Comparison of ENCODE assay signal across 8 cellular contexts in genomic region chr11:57667715-57668466, GRCh38. TPM values are rescaled to one million over a fixed set of nuclear protein-coding genes. Genes with fewer than 3 reads are reported as not detected.
DNase-seq lines count a peak whose midpoint lies in the region; ATAC-seq and TF ChIP-seq lines count a peak whose summit lies in the region.

Gene ZDHHC5 (plus strand): TSS chr11:57668114. CDS start chr11:57673091, 4,977 bp downstream.

- peak; percentile 22; the same call in 1 of the 2 replicates for TF ChIP-seq CTCF in WTC11 (IDR thresholded peaks at IDR 0.05)
- no peak for TF ChIP-seq CTCF in cardiac fibroblast (IDR thresholded peaks at IDR 0.05; ENCODE audit: low read depth, low read length)
- TF ChIP-seq CTCF in spleen (IDR thresholded peaks at IDR 0.05 in 8 of 11, conservative IDR thresholded peaks at IDR 0.05 in 3 of 11): peak in 9 of 11 experiments; percentile 27 to 85 (median 77)

- H3K36me3 Mint-ChIP-seq in WTC11 (peaks cover 18% of the 10 kb centered on the region), immature natural killer cell (peaks cover 0 to 5% (median 2%) of the 10 kb centered on the region in 3 donors)

- H3K9me3 ChIP-seq in spleen: no peaks in the 10 kb centered on the region

- H3K27ac Mint-ChIP-seq in WTC11 (peak within 1 kb of the TSS; percentile 100), immature natural killer cell (peak within 1 kb of the TSS; percentile 97 to 100 (median 100))

- POLR2A ChIA-PET in WTC11 (lab: Charles Lee): interaction anchor here (0.7 to 0.9 kb wide), 2 partner anchors 27 to 28 kb away, joined by 5 read pairs; no protein-coding TSS in a partner anchor

- TF ChIP-seq POLR2A in spleen (IDR thresholded peaks at IDR 0.05): peak in 1 of 3 donors; percentile 62

- peak; percentile 87 for ATAC-seq in GM18907 (IDR thresholded peaks at IDR 0.05; ENCODE audit: unreplicated experiment)
- ATAC-seq in HG03159 (IDR thresholded peaks at IDR 0.05; ENCODE audit: unreplicated experiment): peak; percentile 85
- ATAC-seq in WTC11: peak; percentile 87

- H3K4me1 Mint-ChIP-seq in WTC11 (peaks cover 19% of the 10 kb centered on the region), immature natural killer cell (peaks cover 41 to 53% of the 10 kb centered on the region in 2 donors)

- peak within 1 kb of the TSS; percentile 96 to 100 (median 98) for H3K27ac ChIP-seq in spleen

- peak within 1 kb of the TSS; percentile 99 for H3K4me3 Mint-ChIP-seq in WTC11
- H3K4me3 Mint-ChIP-seq in immature natural killer cell: peak within 1 kb of the TSS; percentile 89 to 94 (median 92)

- 0 to 1% (median 0%) methylated on average over 40 to 103 of the region's 103 CpGs for WGBS in spleen, 5 donors

- H3K27me3 Mint-ChIP-seq in WTC11 (ENCODE audit: low read depth) (no peaks in the 10 kb centered on the region), immature natural killer cell (ENCODE audit: low read depth in 3 of 3) (peaks cover 17 to 32% (median 25%) of the 10 kb centered on the region in 3 donors)

- intact Hi-C loops in spleen (cut with DNase I; ENCODE audit: low total_unique reads): loop anchor here (10.0 kb wide), 1 partner anchor 127 kb away; no protein-coding TSS in a partner anchor

- no peaks in the 10 kb centered on the region for H3K9me3 Mint-ChIP-seq in WTC11
- no peaks in the 10 kb centered on the region for H3K9me3 Mint-ChIP-seq in immature natural killer cell

- peaks cover 20 to 60% (median 46%) of the 10 kb centered on the region in 6 donors for H3K4me1 ChIP-seq in spleen

- peaks cover 0 to 22% (median 13%) of the 10 kb centered on the region in 6 donors for H3K36me3 ChIP-seq in spleen

- no peaks in the 10 kb centered on the region for H3K27me3 ChIP-seq in spleen (replicated peaks in 1 of 7)

- CTCF ChIA-PET in WTC11 (lab: Charles Lee): interaction anchor here (0.6 to 1.0 kb wide), 3 partner anchors 23 to 174 kb away, joined by 3 read pairs; partner anchors contain the start of gene BTBD18

- peak; percentile 99 for DNase-seq in AG08395 (ENCODE audit: low spot score)
- DNase-seq in NCI-H226: peak; percentile 99
- DNase-seq in WTC11 (ENCODE audit: low spot score): peak; percentile 99
- peak; percentile 100 for DNase-seq in cardiac fibroblast (ENCODE audit: low read depth in 2 of 2)
- peak; percentile 100 for DNase-seq in immature natural killer cell
- peak; percentile 100 for DNase-seq in spleen

- peak within 1 kb of the TSS; percentile 96 to 98 for H3K4me3 ChIP-seq in cardiac fibroblast (replicated peaks in 1 of 2; ENCODE audit: low read depth in 2 of 2, low read length in 2 of 2)
- H3K4me3 ChIP-seq in spleen: peak within 1 kb of the TSS; percentile 75 to 99 (median 88)

TF ChIP-seq in WTC11, 78 proteins besides CTCF, POLR2A, EP300 and RAD21 (continues in another document):
- TF ChIP-seq NFATC4 (CRISPR knock-in tag; IDR thresholded peaks at IDR 0.05) (no peak), ETV6 (CRISPR knock-in tag; IDR thresholded peaks at IDR 0.05) (peak; percentile 67; the same call in 1 of the 2 replicates), CREM (CRISPR knock-in tag; IDR thresholded peaks at IDR 0.05) (peak; percentile 59; the same call in 1 of the 2 replicates), TEAD1 (CRISPR knock-in tag; IDR thresholded peaks at IDR 0.05) (peak; percentile 49; the same call in 1 of the 2 replicates), GABPB1 (CRISPR knock-in tag; IDR thresholded peaks at IDR 0.05) (peak; percentile 60), PREB (CRISPR knock-in tag; IDR thresholded peaks at IDR 0.05; ENCODE audit: borderline replicate concordance) (no peak), ESRRA (CRISPR knock-in tag; IDR thresholded peaks at IDR 0.05; ENCODE audit: borderline replicate concordance) (peak; percentile 84), ZNF263 (CRISPR knock-in tag; IDR thresholded peaks at IDR 0.05; ENCODE audit: low read depth) (no peak), SMAD3 (CRISPR knock-in tag; IDR thresholded peaks at IDR 0.05; ENCODE audit: borderline replicate concordance) (0 out of 2 replicates have a peak, but pooled peaks have one; percentile 36), MAX (CRISPR knock-in tag; IDR thresholded peaks at IDR 0.05) (peak; percentile 66; the same call in 1 of the 2 replicates), E2F5 (CRISPR knock-in tag; IDR thresholded peaks at IDR 0.05) (peak; percentile 80; the same call in 1 of the 2 replicates), ZNF671 (CRISPR knock-in tag; IDR thresholded peaks at IDR 0.05) (no peak), NFYB (CRISPR knock-in tag; conservative IDR thresholded peaks at IDR 0.05; ENCODE audit: low read depth) (peak; percentile 71), PRDM15 (CRISPR knock-in tag; IDR thresholded peaks at IDR 0.05) (no peak), MYBL2 (CRISPR knock-in tag; IDR thresholded peaks at IDR 0.05) (0 out of 2 replicates have a peak, but pooled peaks have one; percentile 18), RELA (CRISPR knock-in tag; IDR thresholded peaks at IDR 0.05; ENCODE audit: borderline replicate concordance) (0 out of 2 replicates have a peak, but pooled peaks have one; percentile 50), KAT7 (CRISPR knock-in tag; IDR thresholded peaks at IDR 0.05; ENCODE audit: borderline replicate concordance) (peak; percentile 68; the same call in 1 of the 2 replicates), FOXK1 (CRISPR knock-in tag; IDR thresholded peaks at IDR 0.05) (peak; percentile 79; the same call in 1 of the 2 replicates), ATF1 (CRISPR knock-in tag; IDR thresholded peaks at IDR 0.05) (peak; percentile 85; the same call in 1 of the 2 replicates), ZMAT4 (CRISPR knock-in tag; IDR thresholded peaks at IDR 0.05) (no peak), FOXP1 (CRISPR knock-in tag; IDR thresholded peaks at IDR 0.05; ENCODE audit: borderline replicate concordance) (peak; percentile 20; the same call in 1 of the 2 replicates)

RNA-seq across cellular contexts. Expression of gene ZDHHC5, which starts in this region (rescaled TPM):
- total RNA-seq in WTC11 (2021) (49.3 to 51.6 TPM (median 50.5 TPM) in 3 replicates), spleen (10 to 100 TPM; 41.5 to 58.0 (median 51.2) TPM)
- polyA plus RNA-seq in immature natural killer cell (10 to 100 TPM; 19.0 to 46.8 (median 24.3) TPM), spleen (10 to 100 TPM; 14.0 to 16.7 (median 14.2) TPM)

Comparison
In these comparisons a context has a peak if more than half of its experiments do, and no peak if none do; other contexts are left out.
1. Peak in every context shown above with its lines: DNase-seq, ATAC-seq, H3K4me3 ChIP-seq and H3K27ac ChIP-seq.